Comparison of ENCODE assay signal across 21 cellular contexts in the genomic region with DNA sequence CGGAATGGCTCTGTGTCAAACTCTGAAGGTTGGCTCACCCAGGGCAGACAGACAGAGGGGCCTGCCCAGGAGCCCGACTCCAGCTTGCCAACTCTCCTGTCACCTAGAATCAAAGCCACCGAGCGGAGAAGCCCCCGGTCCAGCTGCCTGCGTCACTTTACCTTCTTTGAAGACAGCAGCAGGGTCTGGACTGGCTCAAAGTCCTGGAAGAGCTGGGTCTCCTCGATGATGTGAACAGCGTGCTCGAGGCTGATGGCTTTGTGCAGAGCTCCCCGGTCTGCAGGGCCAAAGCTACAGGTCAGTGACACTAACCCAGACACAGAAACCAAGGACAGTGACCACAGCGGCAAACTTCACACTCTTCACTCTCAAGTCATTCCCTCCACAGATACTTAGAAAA.
DNase-seq lines count a peak whose midpoint lies in the region; ATAC-seq lines count a peak whose summit lies in the region.
"Had no signal": no experiment of that assay in that cellular context is flagged by ENCODE, and none has a peak within 500 bp of the region (broad histone marks: within the 10 kb centered on the region; RNA-seq: fewer than 3 reads in every experiment).

No MANE protein-coding gene starts in this region.

- H3K27ac Mint-ChIP-seq in T-helper 1 cell treated with Interleukin-12 subunit alpha and Interleukin-12 subunit beta and Interleukin-4 antibody, amounts not matched to agents 30 μg/mL and 1 μg/mL, for 36 hours: peak overlapping the region; percentile 9
- peak overlapping the region; percentile 41 for H3K27ac Mint-ChIP-seq in stimulated activated naive CD8-positive, alpha-beta T cell treated with anti-CD3 and anti-CD28 coated beads, Interleukin-15, Interleukin-2, amounts not matched to agents 100 ng/mL and 50 ng/mL, for 24 hours
- peak overlapping the region; percentile 58 to 96 for H3K27ac Mint-ChIP-seq in natural killer cell treated with Interleukin-12 subunit alpha and Interleukin-12 subunit beta and Interleukin-15 and Interleukin-18, amount 100 ng/mL, for 72 hours
- H3K27ac Mint-ChIP-seq: nephron progenitor cell had no signal

- no peak overlapping the region for H3K4me3 Mint-ChIP-seq in T-helper 1 cell treated with Interleukin-12 subunit alpha and Interleukin-12 subunit beta and Interleukin-4 antibody, amounts not matched to agents 30 μg/mL and 1 μg/mL, for 36 hours
- no peak overlapping the region for H3K4me3 Mint-ChIP-seq in stimulated activated naive CD8-positive, alpha-beta T cell treated with anti-CD3 and anti-CD28 coated beads, Interleukin-15, Interleukin-2, amounts not matched to agents 100 ng/mL and 50 ng/mL, for 24 hours
- H3K4me3 Mint-ChIP-seq in natural killer cell treated with Interleukin-12 subunit alpha and Interleukin-12 subunit beta and Interleukin-15 and Interleukin-18, amount 100 ng/mL, for 72 hours: no peak overlapping the region
- H3K4me3 Mint-ChIP-seq: nephron progenitor cell had no signal

- H3K4me1 Mint-ChIP-seq in T-helper 1 cell treated with Interleukin-12 subunit alpha and Interleukin-12 subunit beta and Interleukin-4 antibody, amounts not matched to agents 30 μg/mL and 1 μg/mL, for 36 hours (ENCODE audit: low read depth): peaks cover 38% of the 10 kb centered on the region
- peaks cover 43% of the 10 kb centered on the region for H3K4me1 Mint-ChIP-seq in stimulated activated naive CD8-positive, alpha-beta T cell treated with anti-CD3 and anti-CD28 coated beads, Interleukin-15, Interleukin-2, amounts not matched to agents 100 ng/mL and 50 ng/mL, for 24 hours (ENCODE audit: low read depth)
- H3K4me1 Mint-ChIP-seq in natural killer cell treated with Interleukin-12 subunit alpha and Interleukin-12 subunit beta and Interleukin-15 and Interleukin-18, amount 100 ng/mL, for 72 hours (ENCODE audit: low read depth in 2 of 2): peaks cover 45 to 60% of the 10 kb centered on the region in 2 donors

- DNase-seq in T-helper 1 cell (no peak), MV-4-11 (lab: John Stamatoyannopoulos, UW) (no peak), COLO668 (lab: John Stamatoyannopoulos, UW; ENCODE audit: unreplicated experiment) (no peak)
- no peak for DNase-seq in stimulated activated naive CD8-positive, alpha-beta T cell treated with anti-CD3 and anti-CD28 coated beads, Interleukin-15, Interleukin-2, amounts not matched to agents 100 U/mL and 50 U/mL, for 24 hours
- DNase-seq in natural killer cell treated with Interleukin-12 subunit alpha and Interleukin-12 subunit beta and Interleukin-15 and Interleukin-18, amount 100 ng/mL, for 72 hours (ENCODE audit: low spot score): no peak
- DNase-seq in stimulated activated naive CD4-positive, alpha-beta T cell treated with Interleukin-2 at 50 U/mL for 16 hours (lab: John Stamatoyannopoulos, UW): no peak
- DNase-seq: activated gamma-delta T cell; aorta; central memory CD4-positive, alpha-beta T cell; dermis blood vessel endothelial cell; DMS53; GDM1; left colon; NCI-H1417; NCI-H2081 treated with DMSO at 0.1 percent for 48 hours; NCI-H524; nephron progenitor cell; Peyer's patch; sigmoid colon had no signal

- peaks cover 70% of the 10 kb centered on the region for H3K36me3 Mint-ChIP-seq in T-helper 1 cell treated with Interleukin-12 subunit alpha and Interleukin-12 subunit beta and Interleukin-4 antibody, amounts not matched to agents 30 μg/mL and 1 μg/mL, for 36 hours (ENCODE audit: low read depth)
- peaks cover 81% of the 10 kb centered on the region for H3K36me3 Mint-ChIP-seq in stimulated activated naive CD8-positive, alpha-beta T cell treated with anti-CD3 and anti-CD28 coated beads, Interleukin-15, Interleukin-2, amounts not matched to agents 100 ng/mL and 50 ng/mL, for 24 hours (ENCODE audit: low read depth)
- H3K36me3 Mint-ChIP-seq in natural killer cell treated with Interleukin-12 subunit alpha and Interleukin-12 subunit beta and Interleukin-15 and Interleukin-18, amount 100 ng/mL, for 72 hours: peaks cover 11% of the 10 kb centered on the region

- H3K9me3 Mint-ChIP-seq in T-helper 1 cell treated with Interleukin-12 subunit alpha and Interleukin-12 subunit beta and Interleukin-4 antibody, amounts not matched to agents 30 μg/mL and 1 μg/mL, for 36 hours: no peaks in the 10 kb centered on the region
- no peaks in the 10 kb centered on the region for H3K9me3 Mint-ChIP-seq in stimulated activated naive CD8-positive, alpha-beta T cell treated with anti-CD3 and anti-CD28 coated beads, Interleukin-15, Interleukin-2, amounts not matched to agents 100 ng/mL and 50 ng/mL, for 24 hours
- H3K9me3 Mint-ChIP-seq in natural killer cell treated with Interleukin-12 subunit alpha and Interleukin-12 subunit beta and Interleukin-15 and Interleukin-18, amount 100 ng/mL, for 72 hours: no peaks in the 10 kb centered on the region
- H3K9me3 Mint-ChIP-seq: nephron progenitor cell had no signal

- H3K27me3 Mint-ChIP-seq in T-helper 1 cell treated with Interleukin-12 subunit alpha and Interleukin-12 subunit beta and Interleukin-4 antibody, amounts not matched to agents 30 μg/mL and 1 μg/mL, for 36 hours (ENCODE audit: low read depth): no peaks in the 10 kb centered on the region
- no peaks in the 10 kb centered on the region for H3K27me3 Mint-ChIP-seq in stimulated activated naive CD8-positive, alpha-beta T cell treated with anti-CD3 and anti-CD28 coated beads, Interleukin-15, Interleukin-2, amounts not matched to agents 100 ng/mL and 50 ng/mL, for 24 hours
- H3K27me3 Mint-ChIP-seq in natural killer cell treated with Interleukin-12 subunit alpha and Interleukin-12 subunit beta and Interleukin-15 and Interleukin-18, amount 100 ng/mL, for 72 hours: no peaks in the 10 kb centered on the region

- ATAC-seq in stimulated activated naive CD8-positive, alpha-beta T cell treated with anti-CD3 and anti-CD28 coated beads, Interleukin-15, Interleukin-2, amounts not matched to agents 100 U/mL and 50 U/mL, for 24 hours: no peak
- ATAC-seq in natural killer cell treated with Interleukin-12 subunit alpha and Interleukin-12 subunit beta and Interleukin-15 and Interleukin-18, amount 100 ng/mL, for 72 hours: no peak
- ATAC-seq: left colon had no signal

Comparison
In these comparisons a context has a peak if more than half of its experiments do, and no peak if none do; other contexts are left out.
1. H3K27ac Mint-ChIP-seq: peak in every context shown above with its lines; median percentile 77 in natural killer cell treated with Interleukin-12 subunit alpha and Interleukin-12 subunit beta and Interleukin-15 and Interleukin-18, amount 100 ng/mL, for 72 hours; 41 in stimulated activated naive CD8-positive, alpha-beta T cell treated with anti-CD3 and anti-CD28 coated beads, Interleukin-15, Interleukin-2, amounts not matched to agents 100 ng/mL and 50 ng/mL, for 24 hours; 9 in T-helper 1 cell treated with Interleukin-12 subunit alpha and Interleukin-12 subunit beta and Interleukin-4 antibody, amounts not matched to agents 30 μg/mL and 1 μg/mL, for 36 hours.